ENCODE assay signal across 23 cellular contexts in genomic region chr13:25864116-25864515, GRCh38.
"Had no signal": no experiment of that assay in that cellular context is flagged by ENCODE, and none has a peak within 500 bp of the region (broad histone marks: within the 10 kb centered on the region; RNA-seq: fewer than 3 reads in every experiment).

No MANE protein-coding gene starts in this region.

- H3K9me3 ChIP-seq: colonic mucosa, gastrocnemius medialis, heart left ventricle, ovary, psoas muscle, sigmoid colon, spleen, thoracic aorta, tibial nerve, upper lobe of left lung had no signal

- H3K4me3 ChIP-seq: colonic mucosa, gastrocnemius medialis, heart left ventricle, hepatocyte, lung, ovary, psoas muscle, sigmoid colon, skin epidermis, spleen, thoracic aorta, tibial nerve, upper lobe of left lung had no signal

- DNase-seq: colonic mucosa; effector CD8-positive, alpha-beta T cell; endodermal cell; foreskin fibroblast; gastrocnemius medialis; heart left ventricle; kidney; naive thymus-derived CD4-positive, alpha-beta T cell; occipital lobe; ovary; posterior cingulate gyrus; psoas muscle; right cardiac atrium; sigmoid colon; spleen; stimulated activated naive B cell treated with anti-CD40 and anti-IgM and Interleukin-4, amounts not matched to agents 10 μg/mL and 1 μg/mL and 100 μg/mL, for 72 hours; upper lobe of left lung had no signal

- H3K27ac ChIP-seq: colonic mucosa, epithelial cell of prostate, gastrocnemius medialis, heart left ventricle, hepatocyte, ovary, psoas muscle, sigmoid colon, skin epidermis, spleen, thoracic aorta, tibial nerve, upper lobe of left lung had no signal

- H3K36me3 ChIP-seq: colonic mucosa, gastrocnemius medialis, heart left ventricle, ovary, sigmoid colon, spleen, thoracic aorta, tibial nerve, upper lobe of left lung had no signal

- H3K4me2 ChIP-seq: hepatocyte had no signal

- H2AFZ ChIP-seq: hepatocyte had no signal

- H3K4me1 ChIP-seq: colonic mucosa, gastrocnemius medialis, heart left ventricle, psoas muscle, sigmoid colon, spleen, upper lobe of left lung had no signal

- H3K27me3 ChIP-seq: colonic mucosa, gastrocnemius medialis, hepatocyte, ovary, sigmoid colon, spleen, upper lobe of left lung had no signal

- H3K79me2 ChIP-seq: hepatocyte had no signal
